Comparison of ENCODE assay signal across 16 cellular contexts in the genomic region with DNA sequence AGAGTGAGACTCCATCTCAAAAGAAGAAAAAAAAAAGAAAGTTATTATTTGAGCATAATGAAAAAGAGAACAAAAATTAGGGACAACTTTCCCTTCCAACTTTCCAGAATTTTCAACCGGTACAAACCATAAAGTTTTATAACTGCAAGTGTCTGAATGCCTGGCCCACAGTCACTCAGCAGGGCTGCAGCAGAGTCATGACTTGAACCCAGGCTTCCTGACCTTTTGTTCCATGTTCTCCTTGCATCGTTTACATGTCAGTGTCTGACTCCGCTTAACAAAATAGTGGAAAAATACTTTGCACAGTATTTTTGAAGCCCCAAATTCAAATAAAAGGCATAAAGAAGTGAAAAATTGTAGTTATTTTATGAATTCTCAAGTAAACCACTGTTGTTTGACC.
DNase-seq lines count a peak whose midpoint lies in the region; TF ChIP-seq lines count a peak whose summit lies in the region.
"Had no signal": no experiment of that assay in that cellular context is flagged by ENCODE, and none has a peak within 500 bp of the region (broad histone marks: within the 10 kb centered on the region; RNA-seq: fewer than 3 reads in every experiment).

No MANE protein-coding gene starts in this region.

- no peaks in the 10 kb centered on the region for H3K27me3 ChIP-seq in cardiac muscle cell
- no peaks in the 10 kb centered on the region for H3K27me3 ChIP-seq in left ventricle myocardium inferior (ENCODE audit: low read depth)
- no peaks in the 10 kb centered on the region for H3K27me3 ChIP-seq in esophagus muscularis mucosa
- H3K27me3 ChIP-seq in neural progenitor cell = no peaks in the 10 kb centered on the region
- H3K27me3 ChIP-seq: BLaER1 had no signal

- no peak overlapping the region for H3K4me3 ChIP-seq in cardiac muscle cell
- no peak overlapping the region for H3K4me3 ChIP-seq in left ventricle myocardium inferior
- no peak overlapping the region for H3K4me3 ChIP-seq in esophagus muscularis mucosa
- no peak overlapping the region for H3K4me3 ChIP-seq in neural progenitor cell
- H3K4me3 ChIP-seq: A549, BLaER1, GM23338 had no signal

- TF ChIP-seq CTCF in cardiac muscle cell (IDR thresholded peaks at IDR 0.05; ENCODE audit: low read depth, low read length) = no peak
- no peak for TF ChIP-seq CTCF in left ventricle myocardium inferior (IDR thresholded peaks at IDR 0.05; ENCODE audit: borderline replicate concordance)
- TF ChIP-seq CTCF in esophagus muscularis mucosa (IDR thresholded peaks at IDR 0.05) = no peak
- no peak for TF ChIP-seq CTCF in neural progenitor cell (IDR thresholded peaks at IDR 0.05)

- H3K79me2 ChIP-seq in neural progenitor cell (ENCODE audit: low read depth) = no peaks in the 10 kb centered on the region

- no peak overlapping the region for H3K27ac Mint-ChIP-seq in neural progenitor cell
- H3K27ac Mint-ChIP-seq: CD14-positive monocyte; CD4-positive, alpha-beta memory T cell; GM23338 had no signal

- peaks cover 2% of the 10 kb centered on the region for H3K27me3 Mint-ChIP-seq in neural progenitor cell (ENCODE audit: insufficient read depth, low read depth)

- no peak overlapping the region for H2AFZ ChIP-seq in neural progenitor cell (replicated peaks)
- H2AFZ ChIP-seq: GM23338 had no signal

- no peak for TF ChIP-seq POLR2A in esophagus muscularis mucosa (IDR thresholded peaks at IDR 0.05; ENCODE audit: low read depth)

- H3K36me3 Mint-ChIP-seq in neural progenitor cell = peaks cover 3% of the 10 kb centered on the region
- H3K36me3 Mint-ChIP-seq: CD14-positive monocyte; CD4-positive, alpha-beta memory T cell had no signal

- peaks cover 23% of the 10 kb centered on the region for H3K4me1 ChIP-seq in cardiac muscle cell (ENCODE audit: low read depth)
- H3K4me1 ChIP-seq in left ventricle myocardium inferior = peaks cover 10% of the 10 kb centered on the region
- H3K4me1 ChIP-seq in esophagus muscularis mucosa = peaks cover 3 to 35% (median 10%) of the 10 kb centered on the region in 4 donors
- peaks cover 30% of the 10 kb centered on the region for H3K4me1 ChIP-seq in neural progenitor cell

- H3K4me3 Mint-ChIP-seq in neural progenitor cell = no peak overlapping the region
- H3K4me3 Mint-ChIP-seq: CD14-positive monocyte; CD4-positive, alpha-beta memory T cell; GM23338 had no signal

- no peak for DNase-seq in cardiac muscle cell (ENCODE audit: low read depth in 1 of 2, low spot score in 1 of 2)
- DNase-seq in left ventricle myocardium inferior = no peak
- peak; percentile 31 for DNase-seq in esophagus muscularis mucosa (ENCODE audit: extremely low spot score)
- no peak for DNase-seq in neural progenitor cell (ENCODE audit: low spot score)
- no peak for DNase-seq in NCI-H1105 (lab: John Stamatoyannopoulos, UW)
- no peak for DNase-seq in DMS153 (lab: John Stamatoyannopoulos, UW)
- no peak for DNase-seq in activated naive CD4-positive, alpha-beta T cell treated with Interleukin-2 at 50 U/mL for 16 hours
- DNase-seq: CD4-positive, alpha-beta memory T cell; DMS79 treated with DMSO at 0.1 percent for 48 hours; GF-D8; HCEC 1CT had no signal

- no peak for TF ChIP-seq EP300 in esophagus muscularis mucosa (IDR thresholded peaks at IDR 0.05)

- no peaks in the 10 kb centered on the region for H4K20me1 ChIP-seq in neural progenitor cell (ENCODE audit: low read depth)
- H4K20me1 ChIP-seq: BLaER1 had no signal

- H3K9me3 Mint-ChIP-seq in neural progenitor cell = peaks cover under 1% of the 10 kb centered on the region

- H3F3A ChIP-seq in neural progenitor cell (ENCODE audit: low read depth) = peaks cover 15% of the 10 kb centered on the region

- H3K4me1 Mint-ChIP-seq in neural progenitor cell = peaks cover 22% of the 10 kb centered on the region
- H3K4me1 Mint-ChIP-seq: CD14-positive monocyte; CD4-positive, alpha-beta memory T cell had no signal

- H3K9ac ChIP-seq in neural progenitor cell = no peak overlapping the region
- H3K9ac ChIP-seq: BLaER1 had no signal

- peaks cover 16% of the 10 kb centered on the region for H3K36me3 ChIP-seq in cardiac muscle cell
- peaks cover 9% of the 10 kb centered on the region for H3K36me3 ChIP-seq in left ventricle myocardium inferior
- H3K36me3 ChIP-seq in esophagus muscularis mucosa = no peaks in the 10 kb centered on the region
- H3K36me3 ChIP-seq in neural progenitor cell = no peaks in the 10 kb centered on the region
- H3K36me3 ChIP-seq: BLaER1 had no signal

- H3K27ac ChIP-seq in cardiac muscle cell (peak overlapping the region; percentile 79), left ventricle myocardium inferior (replicated peaks) (no peak overlapping the region), esophagus muscularis mucosa (replicated peaks in 1 of 4) (peak overlapping the region in 1 of 4 donors; percentile 46), neural progenitor cell (peak overlapping the region; percentile 76)
- H3K27ac ChIP-seq: 22Rv1, A549, BLaER1 had no signal

- peak overlapping the region; percentile 13 for H3K4me2 ChIP-seq in neural progenitor cell
- H3K4me2 ChIP-seq: A549, BLaER1, GM23338 had no signal

- intact Hi-C loops in left ventricle myocardium inferior (cut with micrococcal nuclease) = no loop called here
- intact Hi-C loops in esophagus muscularis mucosa (cut with DNase I) = no loop called here

- H3K9me3 ChIP-seq in cardiac muscle cell (ENCODE audit: low read depth) (no peaks in the 10 kb centered on the region), left ventricle myocardium inferior (replicated peaks) (peaks cover 8% of the 10 kb centered on the region), esophagus muscularis mucosa (peaks cover 0 to 8% (median 2%) of the 10 kb centered on the region in 4 donors), neural progenitor cell (ENCODE audit: low read depth) (no peaks in the 10 kb centered on the region)

- 92% methylated on average over 3 of the region's 3 CpGs for WGBS in esophagus muscularis mucosa
